Comparison of ENCODE assay signal across 22 cellular contexts in genomic region chr18:67310826-67311225, GRCh38.
DNase-seq lines count a peak whose midpoint lies in the region; ATAC-seq lines count a peak whose summit lies in the region.
"Had no signal": no experiment of that assay in that cellular context is flagged by ENCODE, and none has a peak within 500 bp of the region (broad histone marks: within the 10 kb centered on the region; RNA-seq: fewer than 3 reads in every experiment).

No MANE protein-coding gene starts in this region.

- H3K36me3 ChIP-seq in mesenchymal stem cell (ENCODE audit: control insufficient read depth in 1 of 2, insufficient read depth in 2 of 2, low read depth in 1 of 2, low read length in 2 of 2) = no peaks in the 10 kb centered on the region
- H3K36me3 ChIP-seq: ascending aorta had no signal

- H3K4ac ChIP-seq in mesenchymal stem cell (ENCODE audit: low read depth in 1 of 2, low read length in 2 of 2) = no peak overlapping the region

- DNase-seq in AG08395 (ENCODE audit: low spot score) (peak; percentile 27), LHCN-M2 (ENCODE audit: low read depth) (peak; percentile 93), dedifferentiated amniotic fluid mesenchymal stem cell (ENCODE audit: extremely low spot score) (peak; percentile 34), mesenchymal stem cell (peak; percentile 6), RKO (ENCODE audit: low spot score) (no peak), retina (no peak)
- no peak for DNase-seq in stimulated activated CD4-positive, alpha-beta T cell treated with anti-CD3 and anti-CD28 coated beads, Interleukin-4, amount 100 ng/mL, for 1 hour
- DNase-seq: activated B cell treated with CpG ODN at 0.5 μM for 24 hours; activated CD8-positive, alpha-beta T cell treated with anti-CD3 and anti-CD28 coated beads, Interleukin-2, amount 10 ng/mL, durations not matched to agents 7 days and 5 days; activated naive CD4-positive, alpha-beta T cell treated with anti-CD3 and anti-CD28 coated beads, Interleukin-2, amount 10 ng/mL, durations not matched to agents 7 days and 5 days; activated T-cell treated with anti-CD3 and anti-CD28 coated beads, Interleukin-2, amount 50 U/mL, for 24 hours; CD4-positive, alpha-beta memory T cell; left colon; NCI-H1417; NCI-H2171; NCI-H69; SHP77 treated with DMSO at 0.1 percent for 48 hours; stimulated activated CD4-positive, alpha-beta T cell treated with anti-CD3 and anti-CD28 coated beads, Interleukin-4, amount 100 ng/mL, for 4 hours had no signal

- H4K91ac ChIP-seq in mesenchymal stem cell (ENCODE audit: low read length) = no peak overlapping the region

- H3K14ac ChIP-seq in mesenchymal stem cell (ENCODE audit: low read length in 2 of 2) = no peak overlapping the region

- no peak overlapping the region for H3K27ac ChIP-seq in mesenchymal stem cell (ENCODE audit: low read length, poor library complexity, severe bottlenecking)
- H3K27ac ChIP-seq: ascending aorta had no signal

- H2AK5ac ChIP-seq in mesenchymal stem cell (ENCODE audit: low read length, severe bottlenecking) = no peak overlapping the region

- H3K79me1 ChIP-seq in mesenchymal stem cell (replicated peaks; ENCODE audit: low read length, poor library complexity, severe bottlenecking) = no peaks in the 10 kb centered on the region

- no peak for ATAC-seq in HG02840 (IDR thresholded peaks at IDR 0.05; ENCODE audit: low FRiP score, unreplicated experiment)
- ATAC-seq: activated CD8-positive, alpha-beta T cell treated with anti-CD3 and anti-CD28 coated beads, Interleukin-2, amount 10 ng/mL, durations not matched to agents 7 days and 5 days; left colon; natural killer cell treated with Interleukin-12 subunit alpha and Interleukin-12 subunit beta and Interleukin-15 and Interleukin-18, amount 100 ng/mL, for 72 hours had no signal

- H3K27me3 ChIP-seq in mesenchymal stem cell (ENCODE audit: control insufficient read depth in 1 of 2, insufficient read depth in 1 of 2, low read length in 2 of 2) = no peaks in the 10 kb centered on the region
- H3K27me3 ChIP-seq: ascending aorta had no signal

- H3K9ac ChIP-seq in mesenchymal stem cell (ENCODE audit: low read length) = no peak overlapping the region

- H2BK120ac ChIP-seq in mesenchymal stem cell (ENCODE audit: low read depth, low read length) = no peak overlapping the region

- H3K4me1 ChIP-seq in mesenchymal stem cell (ENCODE audit: control insufficient read depth, insufficient read depth, low read depth, low read length) = no peaks in the 10 kb centered on the region
- H3K4me1 ChIP-seq: ascending aorta had no signal

- no peak overlapping the region for H3K4me3 ChIP-seq in mesenchymal stem cell (ENCODE audit: insufficient read depth in 1 of 2, low read depth in 1 of 2, low read length in 2 of 2)
- H3K4me3 ChIP-seq: ascending aorta, smooth muscle cell had no signal

- H2AFZ ChIP-seq in mesenchymal stem cell (ENCODE audit: low read depth, low read length) = no peak overlapping the region

- no peak overlapping the region for H3K23ac ChIP-seq in mesenchymal stem cell (ENCODE audit: low read length in 2 of 2)

- no peak overlapping the region for H3K18ac ChIP-seq in mesenchymal stem cell (ENCODE audit: low read depth in 1 of 2, low read length in 2 of 2)

- H2BK15ac ChIP-seq in mesenchymal stem cell (ENCODE audit: low read depth, poor library complexity, severe bottlenecking) = no peak overlapping the region

- H2BK5ac ChIP-seq in mesenchymal stem cell (ENCODE audit: low read depth, low read length, poor library complexity, severe bottlenecking) = no peak overlapping the region

- no peak overlapping the region for H3K4me2 ChIP-seq in mesenchymal stem cell (ENCODE audit: low read length, poor library complexity, severe bottlenecking)
- H3K4me2 ChIP-seq: smooth muscle cell had no signal

- no peaks in the 10 kb centered on the region for H3K9me3 ChIP-seq in mesenchymal stem cell (ENCODE audit: control insufficient read depth, low read length)
- H3K9me3 ChIP-seq: ascending aorta had no signal

- H4K8ac ChIP-seq in mesenchymal stem cell (ENCODE audit: low read length) = no peak overlapping the region

- H2BK12ac ChIP-seq in mesenchymal stem cell (ENCODE audit: low read length in 2 of 2) = no peak overlapping the region

Comparison
In these comparisons a context has a peak if more than half of its experiments do, and no peak if none do; other contexts are left out.
1. DNase-seq: peak in AG08395 (single experiment), LHCN-M2 (single experiment), dedifferentiated amniotic fluid mesenchymal stem cell (single experiment) and mesenchymal stem cell (single experiment); none in RKO (single experiment), retina (single experiment) and stimulated activated CD4-positive, alpha-beta T cell treated with anti-CD3 and anti-CD28 coated beads, Interleukin-4, amount 100 ng/mL, for 1 hour (single experiment).